12 cellular contexts compared by ENCODE assay signal in genomic region chr1:99441234-99442095, GRCh38.
DNase-seq lines count a peak whose midpoint lies in the region; ATAC-seq, FAIRE-seq and TF ChIP-seq lines count a peak whose summit lies in the region.
"Had no signal": no experiment of that assay in that cellular context is flagged by ENCODE, and none has a peak within 500 bp of the region (broad histone marks: within the 10 kb centered on the region; RNA-seq: fewer than 3 reads in every experiment).

No MANE protein-coding gene starts in this region.

- H3K9me3 ChIP-seq in BLaER1 treated with 17β-estradiol and CSF1 and Interleukin-3, amounts not matched to agents 10 nM and 100 nM (replicated peaks in 1 of 11), result no peaks in the 10 kb centered on the region
- H3K9me3 ChIP-seq in T-helper 17 cell (ENCODE audit: control insufficient read depth, low read length, poor library complexity, severe bottlenecking) (no peaks in the 10 kb centered on the region), hepatocyte (ENCODE audit: low read depth) (no peaks in the 10 kb centered on the region), small intestine (ENCODE audit: control insufficient read depth, low read depth) (no peaks in the 10 kb centered on the region)
- H3K9me3 ChIP-seq: neutrophil had no signal

- H3K4me3 Mint-ChIP-seq in T-helper 17 cell, result no peak overlapping the region

- DNase-seq in T-helper 17 cell, result no peak
- DNase-seq in hepatocyte (ENCODE audit: low spot score), result peak; percentile 13
- no peak for DNase-seq in SKM-1 (lab: John Stamatoyannopoulos, UW; ENCODE audit: unreplicated experiment)
- no peak for DNase-seq in cardiac septum (ENCODE audit: low spot score)
- DNase-seq in NK-92 treated with Interleukin-12 subunit alpha and Interleukin-12 subunit beta, amount 100 ng/mL, for 24 hours (lab: John Stamatoyannopoulos, UW), result no peak
- DNase-seq in small intestine, result no peak
- DNase-seq: DMS53, NCI-H446 treated with DMSO at 0.1 percent for 48 hours had no signal

- WGBS in hepatocyte (ENCODE audit: low lambda C conversion rate, missing lambda C conversion rate), result 59% methylated on average over 8 of the region's 8 CpGs
- WGBS in small intestine, 3 donors, result 44 to 49% (median 49%) methylated on average over 8 of the region's 8 CpGs

- no peaks in the 10 kb centered on the region for H3K27me3 Mint-ChIP-seq in T-helper 17 cell

- H3K36me3 ChIP-seq in BLaER1 treated with 17β-estradiol and CSF1 and Interleukin-3, amounts not matched to agents 10 nM and 100 nM, result no peaks in the 10 kb centered on the region
- H3K36me3 ChIP-seq in hepatocyte (replicated peaks; ENCODE audit: insufficient read depth, low read depth), result no peaks in the 10 kb centered on the region
- H3K36me3 ChIP-seq in small intestine (ENCODE audit: control insufficient read depth in 2 of 2, insufficient read depth in 2 of 2, low read length in 2 of 2), result no peaks in the 10 kb centered on the region
- H3K36me3 ChIP-seq: neutrophil had no signal

- no peak for FAIRE-seq in small intestine (lab: Jason Lieb, UNC)

- peak overlapping the region in 3 of 10 experiments; percentile 5 to 28 (median 24); a peak in 3 of 20 replicates for H3K4me3 ChIP-seq in BLaER1 treated with 17β-estradiol and CSF1 and Interleukin-3, amounts not matched to agents 10 nM and 100 nM
- H3K4me3 ChIP-seq in hepatocyte, result no peak overlapping the region
- no peak overlapping the region for H3K4me3 ChIP-seq in small intestine (ENCODE audit: low read depth in 1 of 2, low read length in 2 of 2)

- H3K4me1 ChIP-seq in BLaER1 treated with 17β-estradiol and CSF1 and Interleukin-3, amounts not matched to agents 10 nM and 100 nM, result peaks cover 7 to 51% (median 14%) of the 10 kb centered on the region in 10 experiments; a peak in 18 of 20 replicates
- H3K4me1 ChIP-seq in hepatocyte (ENCODE audit: insufficient read depth) (no peaks in the 10 kb centered on the region), small intestine (ENCODE audit: control insufficient read depth in 2 of 2, insufficient read depth in 1 of 2, low read depth in 1 of 2, low read length in 1 of 2) (no peaks in the 10 kb centered on the region)

- H4K20me1 ChIP-seq in BLaER1 treated with 17β-estradiol and CSF1 and Interleukin-3, amounts not matched to agents 10 nM and 100 nM, result no peaks in the 10 kb centered on the region
- H4K20me1 ChIP-seq in hepatocyte (ENCODE audit: insufficient read depth, poor library complexity, severe bottlenecking), result no peaks in the 10 kb centered on the region

- H3K36me3 Mint-ChIP-seq in T-helper 17 cell (ENCODE audit: low read depth), result no peaks in the 10 kb centered on the region

- no peak overlapping the region for H2AFZ ChIP-seq in hepatocyte

- H3K4me1 Mint-ChIP-seq in T-helper 17 cell, result peaks cover 4% of the 10 kb centered on the region

- H3K4me2 ChIP-seq in BLaER1 treated with 17β-estradiol and CSF1 and Interleukin-3, amounts not matched to agents 10 nM and 100 nM, result peak overlapping the region; percentile 0 to 82 (median 40); a peak in 17 of 22 replicates
- no peak overlapping the region for H3K4me2 ChIP-seq in hepatocyte

- TF ChIP-seq CTCF in hepatocyte (IDR thresholded peaks at IDR 0.05; ENCODE audit: poor library complexity), result no peak

- no peak overlapping the region for H3K27ac Mint-ChIP-seq in T-helper 17 cell

- H3K9ac ChIP-seq in BLaER1 treated with 17β-estradiol and CSF1 and Interleukin-3, amounts not matched to agents 10 nM and 100 nM, result peak overlapping the region in 4 of 11 experiments; percentile 20 to 61 (median 50); a peak in 7 of 22 replicates

- peak overlapping the region in 5 of 11 experiments; percentile 40 to 75 (median 70); a peak in 8 of 22 replicates for H3K27ac ChIP-seq in BLaER1 treated with 17β-estradiol and CSF1 and Interleukin-3, amounts not matched to agents 10 nM and 100 nM
- peak overlapping the region; percentile 10 for H3K27ac ChIP-seq in hepatocyte
- no peak overlapping the region for H3K27ac ChIP-seq in small intestine (ENCODE audit: low read depth in 1 of 2, low read length in 1 of 2)
- H3K27ac ChIP-seq: neutrophil, VCaP had no signal

- ATAC-seq in HG03097 (IDR thresholded peaks at IDR 0.05; ENCODE audit: low FRiP score, unreplicated experiment) (peak; percentile 62), T-helper 17 cell (peak; percentile 23)

- intact Hi-C loops in cardiac septum (cut with DNase I), result loop anchor here (10.0 kb wide), 1 partner anchor 203 kb away; the partner anchor contains the start of gene PALMD

- H3K79me2 ChIP-seq in hepatocyte, result no peaks in the 10 kb centered on the region

- no peaks in the 10 kb centered on the region for H3K9me2 ChIP-seq in hepatocyte (replicated peaks; ENCODE audit: insufficient read depth)

- no peaks in the 10 kb centered on the region for H3K27me3 ChIP-seq in BLaER1 treated with 17β-estradiol and CSF1 and Interleukin-3, amounts not matched to agents 10 nM and 100 nM
- H3K27me3 ChIP-seq in hepatocyte (no peaks in the 10 kb centered on the region), small intestine (ENCODE audit: control insufficient read depth in 2 of 2, insufficient read depth in 2 of 2, low read length in 2 of 2) (no peaks in the 10 kb centered on the region)
- H3K27me3 ChIP-seq: neutrophil had no signal
